In genomic region chr7:55570939-55571338, GRCh38 we compare ENCODE assay signal across 8 cellular contexts. TPM values are rescaled to one million over a fixed set of nuclear protein-coding genes. Genes with fewer than 3 reads are reported as not detected.
DNase-seq lines count a peak whose midpoint lies in the region; ATAC-seq, FAIRE-seq and TF ChIP-seq lines count a peak whose summit lies in the region.

No MANE protein-coding gene starts in this region.

- no peak for TF ChIP-seq EP300 in upper lobe of left lung (IDR thresholded peaks at IDR 0.05)

- H3K27me3 ChIP-seq in right lobe of liver (no peaks in the 10 kb centered on the region), upper lobe of left lung (no peaks in the 10 kb centered on the region)

- H3K4me1 ChIP-seq in right lobe of liver (peaks cover 0 to 30% (median 13%) of the 10 kb centered on the region in 4 donors), upper lobe of left lung (peaks cover 20 to 51% (median 42%) of the 10 kb centered on the region in 4 donors)

- FAIRE-seq in HTR-8/SVneo (lab: Jason Lieb, UNC), result no peak

- ATAC-seq in right lobe of liver (no peak), upper lobe of left lung (ENCODE audit: low FRiP score in 2 of 2) (no peak)

- H3K36me3 ChIP-seq in right lobe of liver (no peaks in the 10 kb centered on the region), upper lobe of left lung (no peaks in the 10 kb centered on the region)

- peak overlapping the region; percentile 48 to 92 (median 73) for H3K27ac ChIP-seq in right lobe of liver
- peak overlapping the region; percentile 89 to 95 (median 92) for H3K27ac ChIP-seq in upper lobe of left lung

- intact Hi-C loops in right lobe of liver (cut with DNase I), result no loop called here

- no peak for TF ChIP-seq CTCF in astrocyte of the spinal cord (IDR thresholded peaks at IDR 0.05; ENCODE audit: low read depth, low read length)
- no peak for TF ChIP-seq CTCF in right lobe of liver (IDR thresholded peaks at IDR 0.05)
- no peak for TF ChIP-seq CTCF in upper lobe of left lung (IDR thresholded peaks at IDR 0.05)

- in situ Hi-C loops in astrocyte of the spinal cord (cut with HindIII; ENCODE audit: low sequenced_read_pairs), result no loop called here

- DNase-seq in AG20443 (ENCODE audit: low spot score) (peak; percentile 71), HTR-8/SVneo (ENCODE audit: insufficient read length, low spot score) (peak; percentile 51), astrocyte of the spinal cord (ENCODE audit: low read depth, low spot score) (peak; percentile 81), right lobe of liver (no peak), upper lobe of left lung (no peak), NCI-H2227 treated with DMSO at 0.1 percent for 48 hours (lab: John Stamatoyannopoulos, UW) (no peak), nucleus accumbens (lab: John Stamatoyannopoulos, UW) (no peak), UCSD-AML1 (lab: John Stamatoyannopoulos, UW; ENCODE audit: unreplicated experiment) (no peak)

- 15% methylated on average over 5 of the region's 5 CpGs for WGBS in right lobe of liver (ENCODE audit: insufficient coverage, low coverage, low lambda C conversion rate, missing lambda C conversion rate)
- WGBS in upper lobe of left lung, 2 donors, result 20 to 22% methylated on average over 5 of the region's 5 CpGs

- H3K9me3 ChIP-seq in right lobe of liver, result no peaks in the 10 kb centered on the region
- H3K9me3 ChIP-seq in upper lobe of left lung, result no peaks in the 10 kb centered on the region

- H3K4me3 ChIP-seq in astrocyte of the spinal cord (ENCODE audit: low read depth, low read length) (peak overlapping the region; percentile 80), right lobe of liver (peak overlapping the region; percentile 72 to 97 (median 87)), upper lobe of left lung (peak overlapping the region in 3 of 4 donors; percentile 93 to 97 (median 95))

- no peak for TF ChIP-seq POLR2A in right lobe of liver (IDR thresholded peaks at IDR 0.05)
- TF ChIP-seq POLR2A in upper lobe of left lung (IDR thresholded peaks at IDR 0.05), result no peak

RNA-seq across cellular contexts. Expression of gene VOPP1, which starts 1.4 kb away (rescaled TPM):
- total RNA-seq in right lobe of liver (10 to 100 TPM; 15.8 to 30.3 (median 23.2) TPM), upper lobe of left lung (10 to 100 TPM; 27.2 to 67.6 (median 45.0) TPM)

Comparison
In these comparisons a context has a peak if more than half of its experiments do, and no peak if none do; other contexts are left out.
1. DNase-seq: peak in AG20443 (single experiment), HTR-8/SVneo (single experiment) and astrocyte of the spinal cord (single experiment); none in right lobe of liver (0 of 3), upper lobe of left lung (0 of 2), NCI-H2227 treated with DMSO at 0.1 percent for 48 hours (single experiment), nucleus accumbens (0 of 56) and UCSD-AML1 (single experiment).
2. Peak in every context shown above with its lines, with median percentiles within 50 percentile points of each other: H3K4me3 ChIP-seq.